2 cellular contexts compared by ENCODE assay signal in the genomic region with DNA sequence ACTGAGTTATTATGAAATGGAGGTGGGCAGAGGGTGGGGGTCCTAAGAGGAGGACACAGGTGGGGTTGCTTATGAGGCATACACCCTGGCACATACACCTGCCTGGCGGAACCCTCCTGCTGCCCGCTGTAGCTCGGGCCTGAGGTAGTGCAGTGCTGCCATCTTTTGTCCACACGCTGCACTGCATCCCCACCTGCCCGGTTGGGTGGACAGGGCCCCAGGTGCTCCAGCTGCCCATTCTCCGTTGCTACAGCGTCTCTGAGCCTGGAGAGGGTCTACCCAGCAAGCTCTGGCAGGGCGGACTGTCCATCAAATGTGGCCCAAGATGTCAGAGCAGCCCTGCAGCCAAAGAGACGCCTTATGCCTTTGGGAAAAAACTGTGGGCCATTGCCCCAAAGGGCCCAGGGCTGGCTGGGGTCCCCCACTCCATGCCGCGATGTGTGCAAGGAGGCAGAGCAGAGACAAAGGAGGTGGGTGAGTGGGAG.
TF ChIP-seq lines count a peak whose summit lies in the region.

No MANE protein-coding gene starts in this region.

TF ChIP-seq in GM23338, 12 proteins besides CTCF, POLR2A, EP300 and RAD21 (continued from another document):
- TF ChIP-seq, protein P1, sequence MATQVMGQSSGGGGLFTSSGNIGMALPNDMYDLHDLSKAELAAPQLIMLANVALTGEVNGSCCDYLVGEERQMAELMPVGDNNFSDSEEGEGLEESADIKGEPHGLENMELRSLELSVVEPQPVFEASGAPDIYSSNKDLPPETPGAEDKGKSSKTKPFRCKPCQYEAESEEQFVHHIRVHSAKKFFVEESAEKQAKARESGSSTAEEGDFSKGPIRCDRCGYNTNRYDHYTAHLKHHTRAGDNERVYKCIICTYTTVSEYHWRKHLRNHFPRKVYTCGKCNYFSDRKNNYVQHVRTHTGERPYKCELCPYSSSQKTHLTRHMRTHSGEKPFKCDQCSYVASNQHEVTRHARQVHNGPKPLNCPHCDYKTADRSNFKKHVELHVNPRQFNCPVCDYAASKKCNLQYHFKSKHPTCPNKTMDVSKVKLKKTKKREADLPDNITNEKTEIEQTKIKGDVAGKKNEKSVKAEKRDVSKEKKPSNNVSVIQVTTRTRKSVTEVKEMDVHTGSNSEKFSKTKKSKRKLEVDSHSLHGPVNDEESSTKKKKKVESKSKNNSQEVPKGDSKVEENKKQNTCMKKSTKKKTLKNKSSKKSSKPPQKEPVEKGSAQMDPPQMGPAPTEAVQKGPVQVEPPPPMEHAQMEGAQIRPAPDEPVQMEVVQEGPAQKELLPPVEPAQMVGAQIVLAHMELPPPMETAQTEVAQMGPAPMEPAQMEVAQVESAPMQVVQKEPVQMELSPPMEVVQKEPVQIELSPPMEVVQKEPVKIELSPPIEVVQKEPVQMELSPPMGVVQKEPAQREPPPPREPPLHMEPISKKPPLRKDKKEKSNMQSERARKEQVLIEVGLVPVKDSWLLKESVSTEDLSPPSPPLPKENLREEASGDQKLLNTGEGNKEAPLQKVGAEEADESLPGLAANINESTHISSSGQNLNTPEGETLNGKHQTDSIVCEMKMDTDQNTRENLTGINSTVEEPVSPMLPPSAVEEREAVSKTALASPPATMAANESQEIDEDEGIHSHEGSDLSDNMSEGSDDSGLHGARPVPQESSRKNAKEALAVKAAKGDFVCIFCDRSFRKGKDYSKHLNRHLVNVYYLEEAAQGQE (IDR thresholded peaks at IDR 0.05; ENCODE audit: unreplicated experiment): peak; percentile 26
- no peak for TF ChIP-seq STAT1 (IDR thresholded peaks at IDR 0.05; ENCODE audit: unreplicated experiment)
- TF ChIP-seq, protein P2, sequence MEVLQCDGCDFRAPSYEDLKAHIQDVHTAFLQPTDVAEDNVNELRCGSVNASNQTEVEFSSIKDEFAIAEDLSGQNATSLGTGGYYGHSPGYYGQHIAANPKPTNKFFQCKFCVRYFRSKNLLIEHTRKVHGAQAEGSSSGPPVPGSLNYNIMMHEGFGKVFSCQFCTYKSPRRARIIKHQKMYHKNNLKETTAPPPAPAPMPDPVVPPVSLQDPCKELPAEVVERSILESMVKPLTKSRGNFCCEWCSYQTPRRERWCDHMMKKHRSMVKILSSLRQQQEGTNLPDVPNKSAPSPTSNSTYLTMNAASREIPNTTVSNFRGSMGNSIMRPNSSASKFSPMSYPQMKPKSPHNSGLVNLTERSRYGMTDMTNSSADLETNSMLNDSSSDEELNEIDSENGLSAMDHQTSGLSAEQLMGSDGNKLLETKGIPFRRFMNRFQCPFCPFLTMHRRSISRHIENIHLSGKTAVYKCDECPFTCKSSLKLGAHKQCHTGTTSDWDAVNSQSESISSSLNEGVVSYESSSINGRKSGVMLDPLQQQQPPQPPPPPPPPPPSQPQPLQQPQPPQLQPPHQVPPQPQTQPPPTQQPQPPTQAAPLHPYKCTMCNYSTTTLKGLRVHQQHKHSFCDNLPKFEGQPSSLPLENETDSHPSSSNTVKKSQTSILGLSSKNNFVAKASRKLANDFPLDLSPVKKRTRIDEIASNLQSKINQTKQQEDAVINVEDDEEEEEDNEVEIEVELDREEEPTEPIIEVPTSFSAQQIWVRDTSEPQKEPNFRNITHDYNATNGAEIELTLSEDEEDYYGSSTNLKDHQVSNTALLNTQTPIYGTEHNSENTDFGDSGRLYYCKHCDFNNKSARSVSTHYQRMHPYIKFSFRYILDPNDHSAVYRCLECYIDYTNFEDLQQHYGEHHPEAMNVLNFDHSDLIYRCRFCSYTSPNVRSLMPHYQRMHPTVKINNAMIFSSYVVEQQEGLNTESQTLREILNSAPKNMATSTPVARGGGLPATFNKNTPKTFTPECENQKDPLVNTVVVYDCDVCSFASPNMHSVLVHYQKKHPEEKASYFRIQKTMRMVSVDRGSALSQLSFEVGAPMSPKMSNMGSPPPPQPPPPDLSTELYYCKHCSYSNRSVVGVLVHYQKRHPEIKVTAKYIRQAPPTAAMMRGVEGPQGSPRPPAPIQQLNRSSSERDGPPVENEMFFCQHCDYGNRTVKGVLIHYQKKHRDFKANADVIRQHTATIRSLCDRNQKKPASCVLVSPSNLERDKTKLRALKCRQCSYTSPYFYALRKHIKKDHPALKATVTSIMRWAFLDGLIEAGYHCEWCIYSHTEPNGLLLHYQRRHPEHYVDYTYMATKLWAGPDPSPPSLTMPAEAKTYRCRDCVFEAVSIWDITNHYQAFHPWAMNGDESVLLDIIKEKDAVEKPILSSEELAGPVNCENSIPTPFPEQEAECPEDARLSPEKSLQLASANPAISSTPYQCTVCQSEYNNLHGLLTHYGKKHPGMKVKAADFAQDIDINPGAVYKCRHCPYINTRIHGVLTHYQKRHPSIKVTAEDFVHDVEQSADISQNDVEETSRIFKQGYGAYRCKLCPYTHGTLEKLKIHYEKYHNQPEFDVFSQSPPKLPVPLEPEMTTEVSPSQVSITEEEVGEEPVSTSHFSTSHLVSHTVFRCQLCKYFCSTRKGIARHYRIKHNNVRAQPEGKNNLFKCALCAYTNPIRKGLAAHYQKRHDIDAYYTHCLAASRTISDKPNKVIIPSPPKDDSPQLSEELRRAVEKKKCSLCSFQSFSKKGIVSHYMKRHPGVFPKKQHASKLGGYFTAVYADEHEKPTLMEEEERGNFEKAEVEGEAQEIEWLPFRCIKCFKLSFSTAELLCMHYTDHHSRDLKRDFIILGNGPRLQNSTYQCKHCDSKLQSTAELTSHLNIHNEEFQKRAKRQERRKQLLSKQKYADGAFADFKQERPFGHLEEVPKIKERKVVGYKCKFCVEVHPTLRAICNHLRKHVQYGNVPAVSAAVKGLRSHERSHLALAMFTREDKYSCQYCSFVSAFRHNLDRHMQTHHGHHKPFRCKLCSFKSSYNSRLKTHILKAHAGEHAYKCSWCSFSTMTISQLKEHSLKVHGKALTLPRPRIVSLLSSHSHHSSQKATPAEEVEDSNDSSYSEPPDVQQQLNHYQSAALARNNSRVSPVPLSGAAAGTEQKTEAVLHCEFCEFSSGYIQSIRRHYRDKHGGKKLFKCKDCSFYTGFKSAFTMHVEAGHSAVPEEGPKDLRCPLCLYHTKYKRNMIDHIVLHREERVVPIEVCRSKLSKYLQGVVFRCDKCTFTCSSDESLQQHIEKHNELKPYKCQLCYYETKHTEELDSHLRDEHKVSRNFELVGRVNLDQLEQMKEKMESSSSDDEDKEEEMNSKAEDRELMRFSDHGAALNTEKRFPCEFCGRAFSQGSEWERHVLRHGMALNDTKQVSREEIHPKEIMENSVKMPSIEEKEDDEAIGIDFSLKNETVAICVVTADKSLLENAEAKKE (CRISPR knock-in tag; IDR thresholded peaks at IDR 0.05): no peak
- TF ChIP-seq, protein P3, sequence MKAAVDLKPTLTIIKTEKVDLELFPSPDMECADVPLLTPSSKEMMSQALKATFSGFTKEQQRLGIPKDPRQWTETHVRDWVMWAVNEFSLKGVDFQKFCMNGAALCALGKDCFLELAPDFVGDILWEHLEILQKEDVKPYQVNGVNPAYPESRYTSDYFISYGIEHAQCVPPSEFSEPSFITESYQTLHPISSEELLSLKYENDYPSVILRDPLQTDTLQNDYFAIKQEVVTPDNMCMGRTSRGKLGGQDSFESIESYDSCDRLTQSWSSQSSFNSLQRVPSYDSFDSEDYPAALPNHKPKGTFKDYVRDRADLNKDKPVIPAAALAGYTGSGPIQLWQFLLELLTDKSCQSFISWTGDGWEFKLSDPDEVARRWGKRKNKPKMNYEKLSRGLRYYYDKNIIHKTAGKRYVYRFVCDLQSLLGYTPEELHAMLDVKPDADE (IDR thresholded peaks at IDR 0.05): no peak
- TF ChIP-seq POLR2AphosphoS5 (IDR thresholded peaks at IDR 0.05; ENCODE audit: low read depth): no peak

TF ChIP-seq in HepG2, 621 proteins besides CTCF, POLR2A, EP300 and RAD21 (continued from another document):
- TF ChIP-seq, protein P4, sequence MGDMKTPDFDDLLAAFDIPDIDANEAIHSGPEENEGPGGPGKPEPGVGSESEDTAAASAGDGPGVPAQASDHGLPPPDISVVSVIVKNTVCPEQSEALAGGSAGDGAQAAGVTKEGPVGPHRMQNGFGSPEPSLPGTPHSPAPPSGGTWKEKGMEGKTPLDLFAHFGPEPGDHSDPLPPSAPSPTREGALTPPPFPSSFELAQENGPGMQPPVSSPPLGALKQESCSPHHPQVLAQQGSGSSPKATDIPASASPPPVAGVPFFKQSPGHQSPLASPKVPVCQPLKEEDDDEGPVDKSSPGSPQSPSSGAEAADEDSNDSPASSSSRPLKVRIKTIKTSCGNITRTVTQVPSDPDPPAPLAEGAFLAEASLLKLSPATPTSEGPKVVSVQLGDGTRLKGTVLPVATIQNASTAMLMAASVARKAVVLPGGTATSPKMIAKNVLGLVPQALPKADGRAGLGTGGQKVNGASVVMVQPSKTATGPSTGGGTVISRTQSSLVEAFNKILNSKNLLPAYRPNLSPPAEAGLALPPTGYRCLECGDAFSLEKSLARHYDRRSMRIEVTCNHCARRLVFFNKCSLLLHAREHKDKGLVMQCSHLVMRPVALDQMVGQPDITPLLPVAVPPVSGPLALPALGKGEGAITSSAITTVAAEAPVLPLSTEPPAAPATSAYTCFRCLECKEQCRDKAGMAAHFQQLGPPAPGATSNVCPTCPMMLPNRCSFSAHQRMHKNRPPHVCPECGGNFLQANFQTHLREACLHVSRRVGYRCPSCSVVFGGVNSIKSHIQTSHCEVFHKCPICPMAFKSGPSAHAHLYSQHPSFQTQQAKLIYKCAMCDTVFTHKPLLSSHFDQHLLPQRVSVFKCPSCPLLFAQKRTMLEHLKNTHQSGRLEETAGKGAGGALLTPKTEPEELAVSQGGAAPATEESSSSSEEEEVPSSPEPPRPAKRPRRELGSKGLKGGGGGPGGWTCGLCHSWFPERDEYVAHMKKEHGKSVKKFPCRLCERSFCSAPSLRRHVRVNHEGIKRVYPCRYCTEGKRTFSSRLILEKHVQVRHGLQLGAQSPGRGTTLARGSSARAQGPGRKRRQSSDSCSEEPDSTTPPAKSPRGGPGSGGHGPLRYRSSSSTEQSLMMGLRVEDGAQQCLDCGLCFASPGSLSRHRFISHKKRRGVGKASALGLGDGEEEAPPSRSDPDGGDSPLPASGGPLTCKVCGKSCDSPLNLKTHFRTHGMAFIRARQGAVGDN (CRISPR knock-in tag; IDR thresholded peaks at IDR 0.05): peak; percentile 24; the same call in 1 of the 2 replicates
- TF ChIP-seq ZNF883 (CRISPR knock-in tag; IDR thresholded peaks at IDR 0.05; ENCODE audit: not compliant biosample characterization) (peak; percentile 42), XRCC5 (optimal IDR thresholded peaks at IDR 0.05; ENCODE audit: low read length) (peak; percentile 26), ZNF589 (CRISPR knock-in tag; conservative IDR thresholded peaks at IDR 0.05) (no peak), FOXA1 (IDR thresholded peaks at IDR 0.05) (no peak), FOXA1 (CRISPR knock-in tag; IDR thresholded peaks at IDR 0.05) (peak; percentile 33; the same call in 1 of the 2 replicates), FOXC1 (CRISPR knock-in tag; IDR thresholded peaks at IDR 0.05; ENCODE audit: borderline replicate concordance) (0 out of 2 replicates have a peak, but pooled peaks have one; percentile 35), NFKB2 (CRISPR knock-in tag; IDR thresholded peaks at IDR 0.05; ENCODE audit: borderline replicate concordance) (0 out of 2 replicates have a peak, but pooled peaks have one; percentile 22), TBX2 (CRISPR knock-in tag; IDR thresholded peaks at IDR 0.05; ENCODE audit: borderline replicate concordance) (no peak)
